In the genomic region with DNA sequence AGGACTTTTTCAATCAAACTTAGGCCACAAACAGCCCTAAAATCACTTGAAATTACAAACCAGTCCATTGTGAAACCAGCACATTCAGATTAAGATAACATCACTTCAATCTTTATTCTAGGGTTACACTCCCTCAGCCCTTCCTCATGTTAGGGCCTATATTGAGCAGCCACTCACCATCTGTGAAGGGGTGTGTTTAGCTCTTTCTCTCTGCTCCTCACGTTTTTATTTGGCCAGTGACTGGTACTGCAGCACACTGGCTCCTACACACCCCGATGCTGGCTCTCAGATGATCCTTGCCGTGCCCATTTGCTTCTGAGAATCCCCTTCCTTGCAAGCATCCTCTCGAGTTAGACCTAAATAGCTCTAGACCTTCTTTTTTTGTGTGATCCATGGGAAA, we compare ENCODE assay signal across 21 cellular contexts.
DNase-seq lines count a peak whose midpoint lies in the region; TF ChIP-seq lines count a peak whose summit lies in the region.
"Had no signal": no experiment of that assay in that cellular context is flagged by ENCODE, and none has a peak within 500 bp of the region (broad histone marks: within the 10 kb centered on the region; RNA-seq: fewer than 3 reads in every experiment).

No MANE protein-coding gene starts in this region.

- POLR2A ChIA-PET in PC-9 (lab: Charles Lee; ENCODE audit: unreplicated experiment), result interaction anchor here (0.6 kb wide), 1 partner anchor 143 kb away, joined by 3 read pairs; no protein-coding TSS in a partner anchor

- TF ChIP-seq CTCF in PC-9 (conservative IDR thresholded peaks at IDR 0.05) (no peak), brain microvascular endothelial cell (IDR thresholded peaks at IDR 0.05; ENCODE audit: low read depth, low read length, missing control alignments) (no peak), osteoblast (IDR thresholded peaks at IDR 0.05; ENCODE audit: extremely low read depth, low read depth, low read length) (no peak), type B pancreatic cell (conservative IDR thresholded peaks at IDR 0.05) (no peak)

- H3K27me3 ChIP-seq in PC-9 (ENCODE audit: insufficient read depth, low read depth), result no peaks in the 10 kb centered on the region
- H3K27me3 ChIP-seq in brain microvascular endothelial cell (replicated peaks), result no peaks in the 10 kb centered on the region
- no peaks in the 10 kb centered on the region for H3K27me3 ChIP-seq in osteoblast (ENCODE audit: insufficient read depth, low read length)
- H3K27me3 ChIP-seq: BE2C, SJCRH30 had no signal

- in situ Hi-C loops in brain microvascular endothelial cell (cut with HindIII; ENCODE audit: low pct_ligation_motif_present, low sequenced_read_pairs), result no loop called here
- in situ Hi-C loops in G401 (cut with HindIII; ENCODE audit: low sequenced_read_pairs), result no loop called here

- no peaks in the 10 kb centered on the region for H3F3A ChIP-seq in PC-9 (ENCODE audit: insufficient read depth, low read depth)

- CTCF ChIA-PET in PC-9 (lab: Charles Lee), result no interaction called here

- DNase-seq in Daoy (ENCODE audit: low read depth) (peak; percentile 66), PC-9 (no peak), brain microvascular endothelial cell (no peak), osteoblast (ENCODE audit: insufficient read length, low spot score, missing footprints) (no peak), retina (no peak), G401 (ENCODE audit: low spot score) (no peak), type B pancreatic cell (ENCODE audit: extremely low spot score, unreplicated experiment) (no peak)
- DNase-seq in effector CD4-positive, alpha-beta T cell, result no peak
- DNase-seq: BE2C; CD4-positive, CD25-positive, alpha-beta regulatory T cell; DMS79 treated with DMSO at 0.1 percent for 48 hours; KBM-7; NCI-H1092 treated with DMSO at 0.1 percent for 48 hours; NCI-H146; NCI-H2029 treated with DMSO at 0.1 percent for 48 hours; NCI-H446 treated with DMSO at 0.1 percent for 48 hours; NCI-H526 treated with DMSO at 0.1 percent for 48 hours; SJCRH30 had no signal

- H3K9me2 ChIP-seq in PC-9 (ENCODE audit: insufficient read depth), result no peaks in the 10 kb centered on the region

- no peak overlapping the region for H3K4me3 Mint-ChIP-seq in type B pancreatic cell
- H3K4me3 Mint-ChIP-seq: CD4-positive, CD25-positive, alpha-beta regulatory T cell; GM23338 had no signal

- peaks cover 2% of the 10 kb centered on the region for H3K36me3 Mint-ChIP-seq in type B pancreatic cell
- H3K36me3 Mint-ChIP-seq: CD4-positive, CD25-positive, alpha-beta regulatory T cell had no signal

- intact Hi-C loops in PC-9 (cut with micrococcal nuclease; ENCODE audit: unreplicated experiment), result no loop called here

- H3K27ac ChIP-seq in PC-9, result no peak overlapping the region
- H3K27ac ChIP-seq in brain microvascular endothelial cell, result peak overlapping the region; percentile 97
- peak overlapping the region; percentile 97 for H3K27ac ChIP-seq in osteoblast (ENCODE audit: low read depth, low read length)
- H3K27ac ChIP-seq: HL-60, SJCRH30 had no signal

- no peaks in the 10 kb centered on the region for H3K79me2 ChIP-seq in PC-9 (ENCODE audit: low read depth)
- no peaks in the 10 kb centered on the region for H3K79me2 ChIP-seq in osteoblast (ENCODE audit: insufficient read depth, low read length)

- H4K20me1 ChIP-seq in PC-9 (ENCODE audit: insufficient read depth) (no peaks in the 10 kb centered on the region), osteoblast (ENCODE audit: insufficient read depth, low read length) (no peaks in the 10 kb centered on the region)

- H2AFZ ChIP-seq in PC-9 (0 out of 2 replicates have a peak overlapping the region, but pooled peaks have one; percentile 5), osteoblast (ENCODE audit: low read length) (peak overlapping the region; percentile 28)
- H2AFZ ChIP-seq: GM23338 had no signal

- H3K36me3 ChIP-seq in PC-9 (ENCODE audit: low read depth) (no peaks in the 10 kb centered on the region), brain microvascular endothelial cell (replicated peaks) (no peaks in the 10 kb centered on the region), osteoblast (ENCODE audit: insufficient read depth, low read length) (no peaks in the 10 kb centered on the region)
- H3K36me3 ChIP-seq: BE2C, HAP-1, SJCRH30 had no signal

- H3K4me3 ChIP-seq in PC-9 (no peak overlapping the region), brain microvascular endothelial cell (ENCODE audit: low read depth, low read length) (no peak overlapping the region), osteoblast (ENCODE audit: insufficient read depth, low read length) (no peak overlapping the region)
- H3K4me3 ChIP-seq: GM23338, HAP-1, SJCRH30 had no signal

- no TSS peak for BruUV-seq in PC-9 (replicated peaks; lab: Mats Ljungman, UMichigan)

- H3K4me2 ChIP-seq in PC-9 (no peak overlapping the region), osteoblast (ENCODE audit: insufficient read depth, low read length) (peak overlapping the region; percentile 45)
- H3K4me2 ChIP-seq: GM23338 had no signal

- H3K9me3 Mint-ChIP-seq in type B pancreatic cell, result peaks cover 8% of the 10 kb centered on the region
- H3K9me3 Mint-ChIP-seq: GM23338 had no signal

- H3K27ac Mint-ChIP-seq in type B pancreatic cell, result no peak overlapping the region
- H3K27ac Mint-ChIP-seq: CD4-positive, CD25-positive, alpha-beta regulatory T cell; GM23338 had no signal

- no peaks in the 10 kb centered on the region for H3K4me1 Mint-ChIP-seq in type B pancreatic cell (ENCODE audit: unreplicated experiment)
- H3K4me1 Mint-ChIP-seq: CD4-positive, CD25-positive, alpha-beta regulatory T cell had no signal

- H3K9me3 ChIP-seq in PC-9 (ENCODE audit: insufficient read depth, low read depth) (peaks cover 32% of the 10 kb centered on the region), osteoblast (ENCODE audit: low read depth, low read length) (no peaks in the 10 kb centered on the region)
- H3K9me3 ChIP-seq: BE2C, HAP-1, SJCRH30 had no signal

- H3K4me1 ChIP-seq in PC-9 (replicated peaks; ENCODE audit: insufficient read depth) (peaks cover 4% of the 10 kb centered on the region; the same call in 1 of the 2 replicates), osteoblast (ENCODE audit: insufficient read depth, low read length) (peaks cover 29% of the 10 kb centered on the region)
- H3K4me1 ChIP-seq: BE2C, HAP-1, SJCRH30 had no signal

- no peaks in the 10 kb centered on the region for H3K27me3 Mint-ChIP-seq in type B pancreatic cell
- H3K27me3 Mint-ChIP-seq: CD4-positive, CD25-positive, alpha-beta regulatory T cell had no signal
